Comparison of ENCODE assay signal across 19 cellular contexts in genomic region chr2:44200011-44200410, GRCh38. TPM values are rescaled to one million over a fixed set of nuclear protein-coding genes. Genes with fewer than 3 reads are reported as not detected.
DNase-seq lines count a peak whose midpoint lies in the region; ATAC-seq, FAIRE-seq and TF ChIP-seq lines count a peak whose summit lies in the region.
"Had no signal": no experiment of that assay in that cellular context is flagged by ENCODE, and none has a peak within 500 bp of the region (broad histone marks: within the 10 kb centered on the region; RNA-seq: fewer than 3 reads in every experiment).

No MANE protein-coding gene starts in this region.

- H3K4me3 Mint-ChIP-seq in natural killer cell, result no peak overlapping the region
- no peak overlapping the region for H3K4me3 Mint-ChIP-seq in natural killer cell treated with Interleukin-12 subunit alpha and Interleukin-12 subunit beta and Interleukin-15 and Interleukin-18, amount 100 ng/mL, for 72 hours
- H3K4me3 Mint-ChIP-seq: CD8-positive, alpha-beta T cell had no signal

- TF ChIP-seq CTCF in natural killer cell (IDR thresholded peaks at IDR 0.05), result no peak
- no peak for TF ChIP-seq CTCF in foreskin keratinocyte (conservative IDR thresholded peaks at IDR 0.05)
- no peak for TF ChIP-seq CTCF in D721Med (IDR thresholded peaks at IDR 0.05; ENCODE audit: insufficient read depth, missing control alignments)

- intact Hi-C loops in natural killer cell (cut with micrococcal nuclease), result no loop called here

- ATAC-seq in natural killer cell, result no peak
- ATAC-seq in natural killer cell treated with Interleukin-12 subunit alpha and Interleukin-12 subunit beta and Interleukin-15 and Interleukin-18, amount 100 ng/mL, for 72 hours, result no peak
- ATAC-seq in foreskin keratinocyte, result peak; percentile 47
- ATAC-seq: A549; CD8-positive, alpha-beta T cell had no signal

- H3K4me1 Mint-ChIP-seq in natural killer cell, result peaks cover 61 to 65% of the 10 kb centered on the region in 2 donors
- H3K4me1 Mint-ChIP-seq in natural killer cell treated with Interleukin-12 subunit alpha and Interleukin-12 subunit beta and Interleukin-15 and Interleukin-18, amount 100 ng/mL, for 72 hours (ENCODE audit: low read depth in 2 of 2), result peaks cover 40 to 43% of the 10 kb centered on the region in 2 donors

- peaks cover 10% of the 10 kb centered on the region for H3K36me3 Mint-ChIP-seq in natural killer cell
- peaks cover 7% of the 10 kb centered on the region for H3K36me3 Mint-ChIP-seq in natural killer cell treated with Interleukin-12 subunit alpha and Interleukin-12 subunit beta and Interleukin-15 and Interleukin-18, amount 100 ng/mL, for 72 hours

- no peaks in the 10 kb centered on the region for H3K4me1 ChIP-seq in foreskin keratinocyte

- no peaks in the 10 kb centered on the region for H3K27me3 ChIP-seq in foreskin keratinocyte

- no peaks in the 10 kb centered on the region for H3K9me3 Mint-ChIP-seq in natural killer cell
- H3K9me3 Mint-ChIP-seq in natural killer cell treated with Interleukin-12 subunit alpha and Interleukin-12 subunit beta and Interleukin-15 and Interleukin-18, amount 100 ng/mL, for 72 hours, result peaks cover 4% of the 10 kb centered on the region

- peak overlapping the region; percentile 29 to 49 for H3K27ac Mint-ChIP-seq in natural killer cell
- H3K27ac Mint-ChIP-seq in natural killer cell treated with Interleukin-12 subunit alpha and Interleukin-12 subunit beta and Interleukin-15 and Interleukin-18, amount 100 ng/mL, for 72 hours, result no peak overlapping the region
- H3K27ac Mint-ChIP-seq: CD8-positive, alpha-beta T cell had no signal

- no peak overlapping the region for H3K27ac ChIP-seq in foreskin keratinocyte
- H3K27ac ChIP-seq: 22Rv1, A549, C4-2B, GM23248 had no signal

- FAIRE-seq in D721Med (lab: Jason Lieb, UNC), result no peak
- FAIRE-seq: GM19239, H54 had no signal

- H3K27me3 Mint-ChIP-seq in natural killer cell (ENCODE audit: low read depth in 2 of 2), result no peaks in the 10 kb centered on the region
- no peaks in the 10 kb centered on the region for H3K27me3 Mint-ChIP-seq in natural killer cell treated with Interleukin-12 subunit alpha and Interleukin-12 subunit beta and Interleukin-15 and Interleukin-18, amount 100 ng/mL, for 72 hours

- DNase-seq in DMS53 (lab: John Stamatoyannopoulos, UW), result peak; percentile 7
- no peak for DNase-seq in DMS53 treated with DMSO at 0.1 percent for 48 hours (lab: John Stamatoyannopoulos, UW; ENCODE audit: unreplicated experiment)
- no peak for DNase-seq in natural killer cell
- no peak for DNase-seq in natural killer cell treated with Interleukin-12 subunit alpha and Interleukin-12 subunit beta and Interleukin-15 and Interleukin-18, amount 100 ng/mL, for 72 hours (ENCODE audit: low spot score)
- peak in 1 of 2 donors; percentile 11 for DNase-seq in foreskin keratinocyte
- DNase-seq in KG1 (lab: John Stamatoyannopoulos, UW), result no peak
- DNase-seq in D721Med (ENCODE audit: insufficient read length, low spot score), result no peak
- DNase-seq: AML-193; Calu3; CD8-positive, alpha-beta T cell; DMS79 treated with DMSO at 0.1 percent for 48 hours; GF-D8; GM23248; HCEC 1CT had no signal

RNA-seq across cellular contexts. Expression of gene PPM1B, which starts 31.3 kb away (rescaled TPM):
- total RNA-seq in natural killer cell (100 to 1,000 TPM in 1 of 3 donors, 10 to 100 TPM in 2; 79.9 to 102 (median 98.8) TPM), foreskin keratinocyte (26.1 and 29.5 TPM in 2 replicates)
- total RNA-seq in natural killer cell treated with Interleukin-12 subunit alpha and Interleukin-12 subunit beta and Interleukin-15 and Interleukin-18, amount 100 ng/mL, for 72 hours, result 10 to 100 TPM; 44.8 to 75.5 TPM
- polyA plus RNA-seq in foreskin keratinocyte, result 12.5 and 13.7 TPM in 2 replicates

Comparison
In these comparisons a context has a peak if more than half of its experiments do, and no peak if none do; other contexts are left out.
1. H3K27ac Mint-ChIP-seq: peak in natural killer cell (2 of 2); none in natural killer cell treated with Interleukin-12 subunit alpha and Interleukin-12 subunit beta and Interleukin-15 and Interleukin-18, amount 100 ng/mL, for 72 hours (0 of 2).